ENCODE assay signal across 8 cellular contexts in the genomic region with DNA sequence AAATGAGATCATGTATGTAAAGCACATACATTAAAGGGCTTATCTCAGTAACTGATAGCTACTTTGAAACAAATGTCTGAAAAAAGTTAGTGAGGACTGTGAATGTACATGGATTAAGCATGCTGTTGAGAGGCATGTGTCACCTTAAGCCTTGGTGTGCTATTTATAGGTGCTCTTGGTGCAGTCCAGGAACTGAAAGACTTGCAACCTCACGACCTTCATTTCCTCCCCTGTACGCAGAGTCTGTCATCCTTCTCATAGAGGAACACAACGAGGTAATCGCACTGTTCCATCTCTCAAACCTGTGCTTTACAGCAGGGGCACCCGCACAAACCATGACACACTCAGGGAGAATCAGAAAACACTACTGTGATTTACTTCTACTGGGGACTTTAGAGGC.
DNase-seq lines count a peak whose midpoint lies in the region; ATAC-seq, FAIRE-seq and TF ChIP-seq lines count a peak whose summit lies in the region.

No MANE protein-coding gene starts in this region.

- H3K36me3 Mint-ChIP-seq in activated naive CD8-positive, alpha-beta T cell treated with anti-CD3 and anti-CD28 coated beads, Interleukin-2, amount 50 U/mL, for 24 hours (ENCODE audit: low read depth) = no peaks in the 10 kb centered on the region
- H3K36me3 Mint-ChIP-seq in WTC11 = peaks cover 6% of the 10 kb centered on the region; the same call in 1 of the 2 replicates

- DNase-seq in D721Med (ENCODE audit: insufficient read length, low spot score) (no peak), NCI-H2107 treated with DMSO at 0.1 percent for 48 hours (lab: John Stamatoyannopoulos, UW; ENCODE audit: unreplicated experiment) (no peak), WTC11 (ENCODE audit: low spot score) (no peak), EL (no peak), NCI-H1105 (lab: John Stamatoyannopoulos, UW) (no peak)
- DNase-seq in activated naive CD8-positive, alpha-beta T cell treated with anti-CD3 and anti-CD28 coated beads, Interleukin-2, amount 50 U/mL, for 24 hours = no peak

- POLR2A ChIA-PET in WTC11 (lab: Charles Lee) = no interaction called here

- H3K27ac Mint-ChIP-seq in activated naive CD8-positive, alpha-beta T cell treated with anti-CD3 and anti-CD28 coated beads, Interleukin-2, amount 50 U/mL, for 24 hours = no peak overlapping the region
- no peak overlapping the region for H3K27ac Mint-ChIP-seq in WTC11

- peak; percentile 99 for ATAC-seq in GM19324 (IDR thresholded peaks at IDR 0.05; ENCODE audit: low FRiP score, unreplicated experiment)
- ATAC-seq in HG03095 (IDR thresholded peaks at IDR 0.05; ENCODE audit: unreplicated experiment) = peak; percentile 99
- ATAC-seq in activated naive CD8-positive, alpha-beta T cell treated with anti-CD3 and anti-CD28 coated beads, Interleukin-2, amount 50 U/mL, for 24 hours = peak; percentile 78
- no peak for ATAC-seq in WTC11

- H3K27me3 Mint-ChIP-seq in activated naive CD8-positive, alpha-beta T cell treated with anti-CD3 and anti-CD28 coated beads, Interleukin-2, amount 50 U/mL, for 24 hours = no peaks in the 10 kb centered on the region
- H3K27me3 Mint-ChIP-seq in WTC11 (ENCODE audit: low read depth) = no peaks in the 10 kb centered on the region

- H3K4me1 Mint-ChIP-seq in activated naive CD8-positive, alpha-beta T cell treated with anti-CD3 and anti-CD28 coated beads, Interleukin-2, amount 50 U/mL, for 24 hours = peaks cover 6% of the 10 kb centered on the region
- no peaks in the 10 kb centered on the region for H3K4me1 Mint-ChIP-seq in WTC11

- H3K4me3 Mint-ChIP-seq in activated naive CD8-positive, alpha-beta T cell treated with anti-CD3 and anti-CD28 coated beads, Interleukin-2, amount 50 U/mL, for 24 hours = no peak overlapping the region
- H3K4me3 Mint-ChIP-seq in WTC11 = no peak overlapping the region

- TF ChIP-seq CTCF in D721Med (IDR thresholded peaks at IDR 0.05; ENCODE audit: insufficient read depth, missing control alignments) = no peak
- TF ChIP-seq CTCF in WTC11 (IDR thresholded peaks at IDR 0.05) = no peak

- CTCF ChIA-PET in WTC11 (lab: Charles Lee) = no interaction called here

- FAIRE-seq in D721Med (lab: Jason Lieb, UNC) = peak; percentile 85

- no peaks in the 10 kb centered on the region for H3K9me3 Mint-ChIP-seq in activated naive CD8-positive, alpha-beta T cell treated with anti-CD3 and anti-CD28 coated beads, Interleukin-2, amount 50 U/mL, for 24 hours
- H3K9me3 Mint-ChIP-seq in WTC11 = peaks cover 7% of the 10 kb centered on the region

TF ChIP-seq in WTC11, 78 proteins besides CTCF, POLR2A, EP300 and RAD21:
- no peak for TF ChIP-seq GABPB1 (CRISPR knock-in tag; IDR thresholded peaks at IDR 0.05)
- TF ChIP-seq ZNF263 (CRISPR knock-in tag; IDR thresholded peaks at IDR 0.05; ENCODE audit: low read depth) = no peak
- TF ChIP-seq NFYB (CRISPR knock-in tag; conservative IDR thresholded peaks at IDR 0.05; ENCODE audit: low read depth) = no peak
- no peak for TF ChIP-seq MAX (CRISPR knock-in tag; IDR thresholded peaks at IDR 0.05)
- TF ChIP-seq TCF7 (CRISPR knock-in tag; IDR thresholded peaks at IDR 0.05; ENCODE audit: low read depth) = no peak
- no peak for TF ChIP-seq NFATC4 (CRISPR knock-in tag; IDR thresholded peaks at IDR 0.05)
